Comparison of ENCODE assay signal across 15 cellular contexts in genomic region chr19:35119578-35119977, GRCh38. TPM values are rescaled to one million over a fixed set of nuclear protein-coding genes. Genes with fewer than 3 reads are reported as not detected.
DNase-seq lines count a peak whose midpoint lies in the region; ATAC-seq and TF ChIP-seq lines count a peak whose summit lies in the region.
"Had no signal": no experiment of that assay in that cellular context is flagged by ENCODE, and none has a peak within 500 bp of the region (broad histone marks: within the 10 kb centered on the region; RNA-seq: fewer than 3 reads in every experiment).

No MANE protein-coding gene starts in this region.

- no peaks in the 10 kb centered on the region for H3K27me3 ChIP-seq in dorsolateral prefrontal cortex
- no peaks in the 10 kb centered on the region for H3K27me3 ChIP-seq in lower lobe of right lung (ENCODE audit: low read depth)
- H3K27me3 ChIP-seq in tibial nerve: no peaks in the 10 kb centered on the region

- CTCF ChIA-PET in RWPE1 (lab: Yijun Ruan, JAX) (interaction anchor here (0.6 kb wide), 1 partner anchor 14 kb away, joined by 3 read pairs; no protein-coding TSS in a partner anchor), OCI-LY7 (lab: Charles Lee; ENCODE audit: unreplicated experiment) (no interaction called here)

- intact Hi-C loops in dorsolateral prefrontal cortex (cut with DNase I): no loop called here
- intact Hi-C loops in lower lobe of right lung (cut with DNase I): no loop called here
- intact Hi-C loops in OCI-LY7 (cut with micrococcal nuclease; ENCODE audit: unreplicated experiment): no loop called here

- no peaks in the 10 kb centered on the region for H4K20me1 ChIP-seq in OCI-LY7 (ENCODE audit: insufficient read depth, low read length)

- no peak overlapping the region for H3K4me2 ChIP-seq in OCI-LY7 (ENCODE audit: low read length)

- H3K9me3 ChIP-seq in lower lobe of right lung: no peaks in the 10 kb centered on the region
- H3K9me3 ChIP-seq in tibial nerve: no peaks in the 10 kb centered on the region
- H3K9me3 ChIP-seq in OCI-LY7 (ENCODE audit: low read length): no peaks in the 10 kb centered on the region

- WGBS in tibial nerve, 2 donors: 34 to 57% methylated on average over 7 of the region's 7 CpGs

- POLR2A ChIA-PET in RWPE1 (lab: Yijun Ruan, JAX; ENCODE audit: low non-redundant PET) (interaction anchor here (0.8 kb wide), 1 partner anchor 153 kb away, joined by 3 read pairs; no protein-coding TSS in a partner anchor), OCI-LY7 (lab: Charles Lee) (no interaction called here)

- H3K9me2 ChIP-seq in OCI-LY7 (ENCODE audit: insufficient read depth, low read length): no peaks in the 10 kb centered on the region

- no peaks in the 10 kb centered on the region for H3K79me2 ChIP-seq in OCI-LY7 (ENCODE audit: insufficient read depth, low read depth, low read length)

- H3K27ac ChIP-seq in RWPE1 (peak overlapping the region; percentile 100), dorsolateral prefrontal cortex (peak overlapping the region in 54 of 59 donors; percentile 26 to 99 (median 88)), lower lobe of right lung (peak overlapping the region; percentile 79), tibial nerve (peak overlapping the region; percentile 82 to 99 (median 90)), OCI-LY7 (ENCODE audit: low read depth, low read length, poor library complexity, severe bottlenecking) (no peak overlapping the region)

- no peak overlapping the region for H2AFZ ChIP-seq in OCI-LY7 (ENCODE audit: low read length)

- peak in 1 of 2 donors; percentile 56 for TF ChIP-seq EP300 in tibial nerve (IDR thresholded peaks at IDR 0.05)

- no peaks in the 10 kb centered on the region for H3K36me3 ChIP-seq in lower lobe of right lung
- no peaks in the 10 kb centered on the region for H3K36me3 ChIP-seq in tibial nerve
- no peaks in the 10 kb centered on the region for H3K36me3 ChIP-seq in OCI-LY7 (ENCODE audit: insufficient read depth, low read length)

- TF ChIP-seq POLR2A in tibial nerve (IDR thresholded peaks at IDR 0.05): no peak

- TF ChIP-seq CTCF in RWPE1 (conservative IDR thresholded peaks at IDR 0.05; ENCODE audit: low read depth): no peak
- TF ChIP-seq CTCF in dorsolateral prefrontal cortex (IDR thresholded peaks at IDR 0.05 in 54 of 56, conservative IDR thresholded peaks at IDR 0.05 in 2 of 56; ENCODE audit: low read depth in 1 of 56, partially characterized antibody in 56 of 56): no peak
- no peak for TF ChIP-seq CTCF in lower lobe of right lung (IDR thresholded peaks at IDR 0.05)
- TF ChIP-seq CTCF in tibial nerve (IDR thresholded peaks at IDR 0.05): no peak
- no peak for TF ChIP-seq CTCF in OCI-LY7 (conservative IDR thresholded peaks at IDR 0.05; ENCODE audit: low read length)

- peaks cover 23% of the 10 kb centered on the region for H3K4me1 ChIP-seq in lower lobe of right lung
- H3K4me1 ChIP-seq in tibial nerve: peaks cover 0 to 99% (median 54%) of the 10 kb centered on the region in 4 donors
- H3K4me1 ChIP-seq in OCI-LY7 (ENCODE audit: insufficient read depth, low read length, poor library complexity, severe bottlenecking): peaks cover 6% of the 10 kb centered on the region

- no peak for ATAC-seq in lower lobe of right lung
- ATAC-seq in GM18867 (IDR thresholded peaks at IDR 0.05; ENCODE audit: unreplicated experiment): no peak
- no peak for ATAC-seq in HG03108 (IDR thresholded peaks at IDR 0.05; ENCODE audit: unreplicated experiment)
- ATAC-seq: activated CD8-positive, alpha-beta T cell treated with anti-CD3 and anti-CD28 coated beads for 36 hours; activated T-cell treated with anti-CD3 and anti-CD28 coated beads, Interleukin-2, amount 50 U/mL, for 4 hours; stimulated activated naive CD8-positive, alpha-beta T cell treated with anti-CD3 and anti-CD28 coated beads, Interleukin-15, Interleukin-2, amounts not matched to agents 100 U/mL and 50 U/mL, for 24 hours had no signal

- DNase-seq in RWPE1 (ENCODE audit: low spot score) (no peak), dorsolateral prefrontal cortex (no peak), lower lobe of right lung (no peak), tibial nerve (ENCODE audit: low spot score in 2 of 2) (no peak), OCI-LY7 (ENCODE audit: low spot score) (no peak)
- DNase-seq in stimulated activated CD4-positive, alpha-beta T cell treated with anti-CD3 and anti-CD28 coated beads, Interleukin-12 subunit alpha, Interleukin-12 subunit beta, amount 100 ng/mL, for 4 hours: no peak
- DNase-seq: activated CD8-positive, alpha-beta T cell treated with anti-CD3 and anti-CD28 coated beads for 36 hours; activated T-cell treated with anti-CD3 and anti-CD28 coated beads, Interleukin-2, amount 50 U/mL, for 4 hours; central memory CD4-positive, alpha-beta T cell; NCI-H1436 treated with DMSO at 0.1 percent for 48 hours; nephron progenitor cell; SHP77 treated with DMSO at 0.1 percent for 48 hours; stimulated activated naive CD8-positive, alpha-beta T cell treated with anti-CD3 and anti-CD28 coated beads, Interleukin-15, Interleukin-2, amounts not matched to agents 100 U/mL and 50 U/mL, for 24 hours had no signal

- BruUV-seq in OCI-LY7 (replicated peaks; lab: Mats Ljungman, UMichigan): no TSS peak

- H3K4me3 ChIP-seq in dorsolateral prefrontal cortex (no peak overlapping the region), lower lobe of right lung (peak overlapping the region; percentile 39), tibial nerve (no peak overlapping the region), OCI-LY7 (ENCODE audit: low read depth, low read length, poor library complexity, severe bottlenecking) (no peak overlapping the region)

RNA-seq across cellular contexts. Expression of gene FXYD3, which starts 4.0 kb away (rescaled TPM):
- total RNA-seq in dorsolateral prefrontal cortex (10 to 100 TPM in 2 of 120 experiments, 1 to 10 TPM in 110, under 1 TPM in 5, not detected in 3; 0.55 to 17.3 (median 3.3) TPM), lower lobe of right lung (135 TPM), tibial nerve (10 to 100 TPM; 10.8 to 33.9 (median 16.6) TPM), OCI-LY7 (2022) (0.88 TPM in 1 of 2 replicates, not detected in the other)
- total RNA-seq in OCI-LY7 (2014; rRNA removed; shearing (Covaris generic)): 0.35 TPM in 1 of 2 replicates, not detected in the other
- total RNA-seq: activated CD8-positive, alpha-beta T cell treated with anti-CD3 and anti-CD28 coated beads for 36 hours had no signal

RNA-seq across cellular contexts. Expression of gene LGI4, which starts 15.3 kb away (rescaled TPM):
- total RNA-seq in dorsolateral prefrontal cortex (100 to 1,000 TPM in 9 of 120 experiments, 10 to 100 TPM in 111; 44.4 to 136 (median 72.9) TPM), lower lobe of right lung (6.3 TPM), tibial nerve (100 to 1,000 TPM; 207 to 323 (median 302) TPM), OCI-LY7 (2022) (2.7 and 5.9 TPM in 2 replicates)
- total RNA-seq in OCI-LY7 (2014; rRNA removed; shearing (Covaris generic)): 0.28 and 1.1 TPM in 2 replicates

RNA-seq across cellular contexts. Expression of gene FXYD1, which starts 19.0 kb away (rescaled TPM):
- total RNA-seq in dorsolateral prefrontal cortex: 100 to 1,000 TPM in 117 of 120 experiments, 10 to 100 TPM in 3; 86.4 to 482 (median 185) TPM
- 49.7 TPM for total RNA-seq in lower lobe of right lung
- total RNA-seq in tibial nerve: 100 to 1,000 TPM in 1 of 4 donors, 10 to 100 TPM in 3; 72.9 to 193 (median 84.9) TPM
- 0.57 and 1.8 TPM in 2 replicates for total RNA-seq in OCI-LY7 (2014; rRNA removed; shearing (Covaris generic))
- total RNA-seq in OCI-LY7 (2022): 5.5 and 11.5 TPM in 2 replicates

RNA-seq across cellular contexts. Expression of gene FXYD7, which starts 23.5 kb away (rescaled TPM):
- total RNA-seq in dorsolateral prefrontal cortex: 100 to 1,000 TPM in 116 of 120 experiments, 10 to 100 TPM in 4; 72.7 to 214 (median 155) TPM
- total RNA-seq in lower lobe of right lung: not detected
- 1 to 10 TPM in 3 of 4 donors, not detected in 1; 2.5 to 5.9 (median 5.7) TPM for total RNA-seq in tibial nerve
- total RNA-seq in OCI-LY7 (2014; rRNA removed; shearing (Covaris generic)): 0.50 and 1.2 TPM in 2 replicates
- total RNA-seq in OCI-LY7 (2022): 6.1 and 6.3 TPM in 2 replicates

RNA-seq across cellular contexts. Expression of gene FXYD5, which starts 35.0 kb away (rescaled TPM):
- 10 to 100 TPM in 101 of 120 experiments, 1 to 10 TPM in 19; 5.8 to 36.4 (median 14.0) TPM for total RNA-seq in dorsolateral prefrontal cortex
- 152 TPM for total RNA-seq in lower lobe of right lung
- total RNA-seq in tibial nerve: 10 to 100 TPM; 19.9 to 53.4 (median 37.5) TPM
- 76.8 and 82.1 TPM in 2 replicates for total RNA-seq in OCI-LY7 (2014; rRNA removed; shearing (Covaris generic))
- total RNA-seq in OCI-LY7 (2022): 147 and 155 TPM in 2 replicates
